ENCODE assay signal across 13 cellular contexts in genomic region chr1:18938008-18938706, GRCh38. TPM values are rescaled to one million over a fixed set of nuclear protein-coding genes. Genes with fewer than 3 reads are reported as not detected.
DNase-seq lines count a peak whose midpoint lies in the region; ATAC-seq and TF ChIP-seq lines count a peak whose summit lies in the region.
"Had no signal": no experiment of that assay in that cellular context is flagged by ENCODE, and none has a peak within 500 bp of the region (broad histone marks: within the 10 kb centered on the region; RNA-seq: fewer than 3 reads in every experiment).

No MANE protein-coding gene starts in this region.

- TF ChIP-seq CTCF in heart left ventricle (IDR thresholded peaks at IDR 0.05) = no peak
- TF ChIP-seq CTCF in right atrium auricular region (IDR thresholded peaks at IDR 0.05) = no peak
- no peak for TF ChIP-seq CTCF in body of pancreas (IDR thresholded peaks at IDR 0.05)
- TF ChIP-seq CTCF in upper lobe of right lung (IDR thresholded peaks at IDR 0.05) = no peak

- H3K9me3 ChIP-seq in heart left ventricle (no peaks in the 10 kb centered on the region), right atrium auricular region (no peaks in the 10 kb centered on the region), body of pancreas (no peaks in the 10 kb centered on the region), aorta (ENCODE audit: control insufficient read depth, low read length) (no peaks in the 10 kb centered on the region), upper lobe of right lung (no peaks in the 10 kb centered on the region)
- H3K9me3 ChIP-seq: psoas muscle, thoracic aorta had no signal

- peaks cover 7 to 53% (median 44%) of the 10 kb centered on the region in 12 donors for H3K4me1 ChIP-seq in heart left ventricle
- peaks cover 0 to 47% of the 10 kb centered on the region in 2 donors for H3K4me1 ChIP-seq in right atrium auricular region
- peaks cover 75% of the 10 kb centered on the region for H3K4me1 ChIP-seq in body of pancreas
- peaks cover 0 to 7% of the 10 kb centered on the region in 2 donors for H3K4me1 ChIP-seq in aorta (ENCODE audit: control insufficient read depth in 1 of 2, insufficient read depth in 2 of 2, low read length in 2 of 2)
- peaks cover 45% of the 10 kb centered on the region for H3K4me1 ChIP-seq in upper lobe of right lung

- H3K36me3 ChIP-seq in heart left ventricle = no peaks in the 10 kb centered on the region
- no peaks in the 10 kb centered on the region for H3K36me3 ChIP-seq in right atrium auricular region
- H3K36me3 ChIP-seq in body of pancreas (replicated peaks in 1 of 2; ENCODE audit: insufficient read depth in 1 of 2, low read depth in 2 of 2) = no peaks in the 10 kb centered on the region
- no peaks in the 10 kb centered on the region for H3K36me3 ChIP-seq in aorta (ENCODE audit: control insufficient read depth in 1 of 2, insufficient read depth in 2 of 2, low read length in 1 of 2)
- no peaks in the 10 kb centered on the region for H3K36me3 ChIP-seq in upper lobe of right lung

- peak in 3 of 4 donors; percentile 13 to 25 (median 21) for ATAC-seq in heart left ventricle
- no peak for ATAC-seq in body of pancreas
- peak; percentile 16 for ATAC-seq in left colon
- peak; percentile 4 for ATAC-seq in aorta (ENCODE audit: low FRiP score)
- no peak for ATAC-seq in upper lobe of right lung
- no peak for ATAC-seq in activated CD4-positive, alpha-beta T cell treated with anti-CD3 and anti-CD28 coated beads for 36 hours
- ATAC-seq: activated CD8-positive, alpha-beta T cell treated with anti-CD3 and anti-CD28 coated beads for 36 hours had no signal

- CTCF ChIA-PET in activated CD4-positive, alpha-beta T cell treated with anti-CD3 and anti-CD28 coated beads for 36 hours (lab: Charles Lee) = interaction anchor here (0.6 to 1.3 kb wide), 2 partner anchors 17 to 550 kb away, joined by 3 to 4 read pairs; no protein-coding TSS in a partner anchor

- peaks cover 71% of the 10 kb centered on the region for H3K4me1 Mint-ChIP-seq in activated CD4-positive, alpha-beta T cell treated with anti-CD3 and anti-CD28 coated beads for 36 hours

- WGBS in heart left ventricle, 4 donors = 78 to 86% (median 82%) methylated on average over 13 to 14 of the region's 14 CpGs
- WGBS in body of pancreas, 2 donors = 79 to 87% methylated on average over 11 to 14 of the region's 14 CpGs
- WGBS in aorta, 2 donors = 83 to 85% methylated on average over 14 of the region's 14 CpGs

- peaks cover 2% of the 10 kb centered on the region for H3K36me3 Mint-ChIP-seq in activated CD4-positive, alpha-beta T cell treated with anti-CD3 and anti-CD28 coated beads for 36 hours (ENCODE audit: low read depth)
- H3K36me3 Mint-ChIP-seq: activated naive CD8-positive, alpha-beta T cell had no signal

- H3K27me3 ChIP-seq in heart left ventricle = no peaks in the 10 kb centered on the region
- no peaks in the 10 kb centered on the region for H3K27me3 ChIP-seq in right atrium auricular region
- no peaks in the 10 kb centered on the region for H3K27me3 ChIP-seq in body of pancreas
- H3K27me3 ChIP-seq in aorta (ENCODE audit: control insufficient read depth in 1 of 2, insufficient read depth in 2 of 2, low read length in 1 of 2) = no peaks in the 10 kb centered on the region
- H3K27me3 ChIP-seq in upper lobe of right lung = no peaks in the 10 kb centered on the region

- no peaks in the 10 kb centered on the region for H3K9me3 Mint-ChIP-seq in activated CD4-positive, alpha-beta T cell treated with anti-CD3 and anti-CD28 coated beads for 36 hours (ENCODE audit: low read depth)
- H3K9me3 Mint-ChIP-seq: activated CD8-positive, alpha-beta T cell treated with anti-CD3 and anti-CD28 coated beads for 36 hours had no signal

- POLR2A ChIA-PET in activated CD4-positive, alpha-beta T cell treated with anti-CD3 and anti-CD28 coated beads for 36 hours (lab: Charles Lee) = interaction anchor here (1.3 kb wide), 1 partner anchor 11 kb away, joined by 5 read pairs; no protein-coding TSS in a partner anchor

- H3K27ac ChIP-seq in heart left ventricle (no peak overlapping the region), right atrium auricular region (no peak overlapping the region), body of pancreas (peak overlapping the region in 3 of 4 donors; percentile 32 to 71 (median 63)), aorta (ENCODE audit: low read depth in 1 of 2, low read length in 2 of 2) (no peak overlapping the region), upper lobe of right lung (no peak overlapping the region)
- H3K27ac ChIP-seq: psoas muscle, thoracic aorta had no signal

- no peaks in the 10 kb centered on the region for H3K27me3 Mint-ChIP-seq in activated CD4-positive, alpha-beta T cell treated with anti-CD3 and anti-CD28 coated beads for 36 hours
- H3K27me3 Mint-ChIP-seq: activated CD8-positive, alpha-beta T cell treated with anti-CD3 and anti-CD28 coated beads for 36 hours; activated naive CD8-positive, alpha-beta T cell had no signal

- DNase-seq in heart left ventricle (no peak), right atrium auricular region (ENCODE audit: low spot score) (no peak), body of pancreas (no peak), left colon (no peak), aorta (no peak), upper lobe of right lung (no peak), T-helper 2 cell (no peak)
- no peak for DNase-seq in activated CD4-positive, alpha-beta T cell treated with anti-CD3 and anti-CD28 coated beads for 36 hours
- DNase-seq: activated CD8-positive, alpha-beta T cell treated with anti-CD3 and anti-CD28 coated beads for 36 hours; NK-92 treated with Interleukin-12 subunit alpha and Interleukin-12 subunit beta, amount 100 ng/mL, for 24 hours; psoas muscle had no signal

- intact Hi-C loops in heart left ventricle (cut with DNase I) = no loop called here
- intact Hi-C loops in body of pancreas (cut with DNase I) = no loop called here
- intact Hi-C loops in left colon (cut with DNase I, micrococcal nuclease) = no loop called here
- intact Hi-C loops in aorta (cut with DNase I) = no loop called here
- intact Hi-C loops in upper lobe of right lung (cut with DNase I) = no loop called here
- intact Hi-C loops in activated CD4-positive, alpha-beta T cell treated with anti-CD3 and anti-CD28 coated beads for 36 hours (cut with DNase I, micrococcal nuclease) = no loop called here

- H3K27ac Mint-ChIP-seq in activated CD4-positive, alpha-beta T cell treated with anti-CD3 and anti-CD28 coated beads for 36 hours = no peak overlapping the region
- H3K27ac Mint-ChIP-seq: activated CD8-positive, alpha-beta T cell treated with anti-CD3 and anti-CD28 coated beads for 36 hours; activated naive CD8-positive, alpha-beta T cell had no signal

- H3K4me3 Mint-ChIP-seq in activated CD4-positive, alpha-beta T cell treated with anti-CD3 and anti-CD28 coated beads for 36 hours = no peak overlapping the region
- H3K4me3 Mint-ChIP-seq: activated CD8-positive, alpha-beta T cell treated with anti-CD3 and anti-CD28 coated beads for 36 hours; activated naive CD8-positive, alpha-beta T cell had no signal

- TF ChIP-seq POLR2A in heart left ventricle (IDR thresholded peaks at IDR 0.05) = no peak
- no peak for TF ChIP-seq POLR2A in body of pancreas (IDR thresholded peaks at IDR 0.05)

- H3K4me3 ChIP-seq in heart left ventricle (no peak overlapping the region), right atrium auricular region (no peak overlapping the region), body of pancreas (no peak overlapping the region), aorta (ENCODE audit: low read length in 2 of 2) (no peak overlapping the region), upper lobe of right lung (no peak overlapping the region)
- H3K4me3 ChIP-seq: psoas muscle, thoracic aorta had no signal

RNA-seq across cellular contexts. Expression of gene IFFO2, which starts 18.3 kb away (rescaled TPM):
- 1 to 10 TPM; 3.1 to 9.0 (median 5.3) TPM for total RNA-seq in heart left ventricle
- 1 to 10 TPM; 2.5 to 3.9 TPM for polyA plus RNA-seq in heart left ventricle
- total RNA-seq in right atrium auricular region = 10 to 100 TPM in 1 of 2 donors, 1 to 10 TPM in 1; 2.3 to 14.0 TPM
- total RNA-seq in body of pancreas = 100 to 1,000 TPM in 1 of 2 donors, 10 to 100 TPM in 1; 23.1 to 219 TPM
- 10 to 100 TPM in 1 of 2 donors, 1 to 10 TPM in 1; 5.4 to 14.7 TPM for total RNA-seq in left colon
- 10 to 100 TPM; 21.5 to 34.7 TPM for total RNA-seq in aorta
- polyA plus RNA-seq in aorta = 1 to 10 TPM; 3.9 to 5.4 TPM
- total RNA-seq in upper lobe of right lung = 15.4 TPM
- total RNA-seq in activated CD4-positive, alpha-beta T cell treated with anti-CD3 and anti-CD28 coated beads for 36 hours = 10 to 100 TPM; 48.3 to 62.7 TPM

RNA-seq across cellular contexts. Expression of gene ALDH4A1, which starts 35.8 kb away (rescaled TPM):
- total RNA-seq in heart left ventricle (10 to 100 TPM; 20.8 to 57.6 (median 30.6) TPM), right atrium auricular region (10 to 100 TPM; 22.6 to 27.3 TPM), body of pancreas (10 to 100 TPM in 1 of 2 donors, 1 to 10 TPM in 1; 4.7 to 15.5 TPM), left colon (1 to 10 TPM; 4.9 to 5.5 TPM), aorta (10 to 100 TPM in 1 of 2 donors, 1 to 10 TPM in 1; 9.3 to 12.7 TPM), upper lobe of right lung (11.8 TPM)
- polyA plus RNA-seq in heart left ventricle (10 to 100 TPM; 22.0 to 33.3 TPM), aorta (1 to 10 TPM; 4.8 to 9.8 TPM)
- 1 to 10 TPM; 4.4 to 5.8 TPM for total RNA-seq in activated CD4-positive, alpha-beta T cell treated with anti-CD3 and anti-CD28 coated beads for 36 hours

Comparison
In these comparisons a context has a peak if more than half of its experiments do, and no peak if none do; other contexts are left out.
1. ATAC-seq: peak in heart left ventricle (3 of 4), left colon (single experiment) and aorta (single experiment); none in body of pancreas (single experiment), upper lobe of right lung (single experiment) and activated CD4-positive, alpha-beta T cell treated with anti-CD3 and anti-CD28 coated beads for 36 hours (single experiment).
2. H3K27ac ChIP-seq: peak in body of pancreas (3 of 4); none in heart left ventricle (0 of 12), right atrium auricular region (0 of 2), aorta (0 of 2) and upper lobe of right lung (single experiment).